Comparison of ENCODE assay signal across 13 cellular contexts in genomic region chr13:44719857-44720671, GRCh38.
A peak's percentile ranks its signal among the peaks of the same experiment; 100 is the strongest.
DNase-seq lines count a peak whose midpoint lies in the region; ATAC-seq and TF ChIP-seq lines count a peak whose summit lies in the region.
"Had no signal": no experiment of that assay in that cellular context is flagged by ENCODE, and none has a peak within 500 bp of the region (broad histone marks: within the 10 kb centered on the region; RNA-seq: fewer than 3 reads in every experiment).

No MANE protein-coding gene starts in this region.

- no peak overlapping the region for H2AFZ ChIP-seq in GM23248
- H2AFZ ChIP-seq in smooth muscle cell (ENCODE audit: low read depth) = no peak overlapping the region

- H3K9me3 Mint-ChIP-seq in stimulated activated naive B cell treated with anti-CD40 and anti-IgM and Interleukin-4, amounts not matched to agents 10 μg/mL and 1 μg/mL and 100 μg/mL, for 72 hours = peaks cover 0 to 5% of the 10 kb centered on the region in 2 donors

- peak overlapping the region; percentile 19 for H3K4me2 ChIP-seq in GM23248 (ENCODE audit: unreplicated experiment)
- H3K4me2 ChIP-seq in smooth muscle cell = no peak overlapping the region

- peak overlapping the region; percentile 44 for H3K9ac ChIP-seq in GM23248
- no peak overlapping the region for H3K9ac ChIP-seq in smooth muscle cell (ENCODE audit: low read depth)

- no peaks in the 10 kb centered on the region for H3K9me3 ChIP-seq in GM23248 (ENCODE audit: low read depth)
- peaks cover 18% of the 10 kb centered on the region for H3K9me3 ChIP-seq in left ventricle myocardium inferior (replicated peaks)
- H3K9me3 ChIP-seq in smooth muscle cell (replicated peaks; ENCODE audit: low read depth) = no peaks in the 10 kb centered on the region

- no peak for ATAC-seq in stimulated activated naive B cell treated with anti-CD40 and anti-IgM and Interleukin-4, amounts not matched to agents 10 μg/mL and 1 μg/mL and 100 μg/mL, for 72 hours (replicated peaks)
- no peak for ATAC-seq in HG02763 (IDR thresholded peaks at IDR 0.05; ENCODE audit: unreplicated experiment)

- intact Hi-C loops in left ventricle myocardium inferior (cut with micrococcal nuclease) = no loop called here

- no peak for TF ChIP-seq CTCF in left ventricle myocardium inferior (IDR thresholded peaks at IDR 0.05; ENCODE audit: borderline replicate concordance)
- TF ChIP-seq CTCF in smooth muscle cell (IDR thresholded peaks at IDR 0.05; ENCODE audit: borderline replicate concordance, insufficient read depth, poor library complexity, severe bottlenecking) = no peak
- no peak for TF ChIP-seq CTCF in GM20000 (IDR thresholded peaks at IDR 0.05; ENCODE audit: extremely low read depth, missing control alignments)

- no peaks in the 10 kb centered on the region for H3K4me1 Mint-ChIP-seq in stimulated activated naive B cell treated with anti-CD40 and anti-IgM and Interleukin-4, amounts not matched to agents 10 μg/mL and 1 μg/mL and 100 μg/mL, for 72 hours

- WGBS in GM23248 (ENCODE audit: low coverage in 1 of 2, low lambda C conversion rate in 2 of 2, missing lambda C conversion rate in 2 of 2), 2 experiments = 5 to 6% methylated on average over 3 of the region's 3 CpGs
- 81% methylated on average over 3 of the region's 3 CpGs for WGBS in smooth muscle cell (ENCODE audit: low lambda C conversion rate)

- peaks cover 42% of the 10 kb centered on the region for H3K4me1 ChIP-seq in GM23248 (ENCODE audit: insufficient read depth)
- peaks cover 18% of the 10 kb centered on the region for H3K4me1 ChIP-seq in left ventricle myocardium inferior
- no peaks in the 10 kb centered on the region for H3K4me1 ChIP-seq in smooth muscle cell (ENCODE audit: low read depth)

- H3K4me3 ChIP-seq in GM23248 (no peak overlapping the region), left ventricle myocardium inferior (no peak overlapping the region), smooth muscle cell (no peak overlapping the region)

- no peak overlapping the region for H3K27ac Mint-ChIP-seq in stimulated activated naive B cell treated with anti-CD40 and anti-IgM and Interleukin-4, amounts not matched to agents 10 μg/mL and 1 μg/mL and 100 μg/mL, for 72 hours
- H3K27ac Mint-ChIP-seq: activated T-helper 1 cell treated with anti-CD3 and anti-CD28 coated beads, Interleukin-12 subunit alpha, Interleukin-12 subunit beta, Interleukin-2, Interleukin-4 antibody, amounts not matched to agents 30 ng/mL and 10 ng/mL and 1 ng/mL, durations not matched to agents 14 hours and 24 hours and 36 hours; dendritic cell treated with granulocyte-macrophage colony-stimulating factor and Interleukin-4, amounts not matched to agents 40 ng/mL and 50 ng/mL, for 4 days had no signal

- peak; percentile 88 for DNase-seq in GM23248
- DNase-seq in amniotic stem cell (lab: John Stamatoyannopoulos, UW) = peak; percentile 71
- no peak for DNase-seq in left ventricle myocardium inferior
- DNase-seq in smooth muscle cell (lab: John Stamatoyannopoulos, UW; ENCODE audit: unreplicated experiment) = no peak
- no peak for DNase-seq in stimulated activated naive B cell treated with anti-CD40 and anti-IgM and Interleukin-4, amounts not matched to agents 10 μg/mL and 1 μg/mL and 100 μg/mL, for 72 hours
- DNase-seq in GM20000 (ENCODE audit: low spot score) = no peak
- no peak for DNase-seq in NCI-H748 (lab: John Stamatoyannopoulos, UW; ENCODE audit: unreplicated experiment)
- DNase-seq: DND-41, NCI-H1092 had no signal

- no peaks in the 10 kb centered on the region for H3K79me2 ChIP-seq in GM23248 (ENCODE audit: insufficient read depth)
- H3K79me2 ChIP-seq in smooth muscle cell (ENCODE audit: low read depth) = no peaks in the 10 kb centered on the region

- no peaks in the 10 kb centered on the region for H3K9me2 ChIP-seq in GM23248 (ENCODE audit: insufficient read depth)

- H3F3A ChIP-seq in GM23248 (ENCODE audit: insufficient read depth) (peaks cover 52% of the 10 kb centered on the region), smooth muscle cell (ENCODE audit: low read depth) (no peaks in the 10 kb centered on the region)

- H3K27ac ChIP-seq in GM23248 (peak overlapping the region; percentile 85), left ventricle myocardium inferior (replicated peaks) (peak overlapping the region; percentile 64), smooth muscle cell (ENCODE audit: low read depth) (peak overlapping the region; percentile 43)
- H3K27ac ChIP-seq: VCaP had no signal

- H3K27me3 ChIP-seq in GM23248 (replicated peaks; ENCODE audit: insufficient read depth) (no peaks in the 10 kb centered on the region), left ventricle myocardium inferior (ENCODE audit: low read depth) (no peaks in the 10 kb centered on the region), smooth muscle cell (ENCODE audit: low read depth) (no peaks in the 10 kb centered on the region)

- no peaks in the 10 kb centered on the region for H4K20me1 ChIP-seq in GM23248 (ENCODE audit: insufficient read depth)
- H4K20me1 ChIP-seq in smooth muscle cell (ENCODE audit: low read depth) = no peaks in the 10 kb centered on the region

- no peaks in the 10 kb centered on the region for H3K36me3 Mint-ChIP-seq in stimulated activated naive B cell treated with anti-CD40 and anti-IgM and Interleukin-4, amounts not matched to agents 10 μg/mL and 1 μg/mL and 100 μg/mL, for 72 hours

- in situ Hi-C loops in GM23248 (cut with MboI) = no loop called here

- H3K4me3 Mint-ChIP-seq in stimulated activated naive B cell treated with anti-CD40 and anti-IgM and Interleukin-4, amounts not matched to agents 10 μg/mL and 1 μg/mL and 100 μg/mL, for 72 hours = no peak overlapping the region
- H3K4me3 Mint-ChIP-seq: activated T-helper 1 cell treated with anti-CD3 and anti-CD28 coated beads, Interleukin-12 subunit alpha, Interleukin-12 subunit beta, Interleukin-2, Interleukin-4 antibody, amounts not matched to agents 30 ng/mL and 10 ng/mL and 1 ng/mL, durations not matched to agents 14 hours and 24 hours and 36 hours; dendritic cell treated with granulocyte-macrophage colony-stimulating factor and Interleukin-4, amounts not matched to agents 40 ng/mL and 50 ng/mL, for 4 days had no signal

- H3K27me3 Mint-ChIP-seq in stimulated activated naive B cell treated with anti-CD40 and anti-IgM and Interleukin-4, amounts not matched to agents 10 μg/mL and 1 μg/mL and 100 μg/mL, for 72 hours = peaks cover 0 to 3% of the 10 kb centered on the region in 2 donors
- H3K27me3 Mint-ChIP-seq: dendritic cell treated with granulocyte-macrophage colony-stimulating factor and Interleukin-4, amounts not matched to agents 40 ng/mL and 50 ng/mL, for 4 days had no signal

- H3K36me3 ChIP-seq in GM23248 (ENCODE audit: low read depth) (no peaks in the 10 kb centered on the region), left ventricle myocardium inferior (no peaks in the 10 kb centered on the region), smooth muscle cell (ENCODE audit: low read depth) (no peaks in the 10 kb centered on the region)

Comparison
In these comparisons a context has a peak if more than half of its experiments do, and no peak if none do; other contexts are left out.
1. DNase-seq: peak in GM23248 (single experiment) and amniotic stem cell (single experiment); none in left ventricle myocardium inferior (single experiment), smooth muscle cell (single experiment), stimulated activated naive B cell treated with anti-CD40 and anti-IgM and Interleukin-4, amounts not matched to agents 10 μg/mL and 1 μg/mL and 100 μg/mL, for 72 hours (single experiment), GM20000 (single experiment) and NCI-H748 (single experiment).
2. Peak in every context shown above with its lines, with median percentiles within 50 percentile points of each other: H3K27ac ChIP-seq.